1 cellular context compared by ENCODE assay signal in the genomic region with DNA sequence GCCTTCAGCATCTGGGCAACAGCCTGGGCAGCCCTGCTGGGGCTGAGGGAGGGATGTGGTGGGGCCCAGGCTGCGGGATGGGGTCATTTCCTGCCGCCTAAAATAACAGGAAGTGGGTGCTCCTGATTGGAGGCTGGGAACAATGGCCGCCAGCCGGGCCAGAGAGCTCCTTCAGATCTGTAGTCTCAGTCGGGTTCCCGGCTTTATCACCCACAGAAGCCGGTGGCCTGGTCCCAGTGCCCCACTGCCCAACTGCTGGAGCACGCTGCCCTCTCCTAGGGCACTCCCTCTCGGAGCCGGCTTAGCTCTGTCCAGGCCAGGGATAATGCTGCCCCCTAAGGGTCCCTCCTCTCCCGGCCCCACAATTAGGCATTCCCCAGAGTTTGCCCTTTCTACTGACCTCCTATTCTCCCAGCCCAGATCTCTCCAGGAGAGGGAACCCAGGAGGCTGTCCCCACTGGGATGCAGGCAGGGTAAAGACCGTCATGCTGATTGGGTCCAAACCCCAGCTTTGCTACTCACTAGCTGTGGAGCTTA.
A peak's percentile ranks its signal among the peaks of the same experiment; 100 is the strongest.
TF ChIP-seq lines count a peak whose summit lies in the region.

No MANE protein-coding gene starts in this region.

TF ChIP-seq in K562, 482 proteins besides CTCF, POLR2A, EP300 and RAD21 (continued from another document and continues in another):
- TF ChIP-seq, protein P1, sequence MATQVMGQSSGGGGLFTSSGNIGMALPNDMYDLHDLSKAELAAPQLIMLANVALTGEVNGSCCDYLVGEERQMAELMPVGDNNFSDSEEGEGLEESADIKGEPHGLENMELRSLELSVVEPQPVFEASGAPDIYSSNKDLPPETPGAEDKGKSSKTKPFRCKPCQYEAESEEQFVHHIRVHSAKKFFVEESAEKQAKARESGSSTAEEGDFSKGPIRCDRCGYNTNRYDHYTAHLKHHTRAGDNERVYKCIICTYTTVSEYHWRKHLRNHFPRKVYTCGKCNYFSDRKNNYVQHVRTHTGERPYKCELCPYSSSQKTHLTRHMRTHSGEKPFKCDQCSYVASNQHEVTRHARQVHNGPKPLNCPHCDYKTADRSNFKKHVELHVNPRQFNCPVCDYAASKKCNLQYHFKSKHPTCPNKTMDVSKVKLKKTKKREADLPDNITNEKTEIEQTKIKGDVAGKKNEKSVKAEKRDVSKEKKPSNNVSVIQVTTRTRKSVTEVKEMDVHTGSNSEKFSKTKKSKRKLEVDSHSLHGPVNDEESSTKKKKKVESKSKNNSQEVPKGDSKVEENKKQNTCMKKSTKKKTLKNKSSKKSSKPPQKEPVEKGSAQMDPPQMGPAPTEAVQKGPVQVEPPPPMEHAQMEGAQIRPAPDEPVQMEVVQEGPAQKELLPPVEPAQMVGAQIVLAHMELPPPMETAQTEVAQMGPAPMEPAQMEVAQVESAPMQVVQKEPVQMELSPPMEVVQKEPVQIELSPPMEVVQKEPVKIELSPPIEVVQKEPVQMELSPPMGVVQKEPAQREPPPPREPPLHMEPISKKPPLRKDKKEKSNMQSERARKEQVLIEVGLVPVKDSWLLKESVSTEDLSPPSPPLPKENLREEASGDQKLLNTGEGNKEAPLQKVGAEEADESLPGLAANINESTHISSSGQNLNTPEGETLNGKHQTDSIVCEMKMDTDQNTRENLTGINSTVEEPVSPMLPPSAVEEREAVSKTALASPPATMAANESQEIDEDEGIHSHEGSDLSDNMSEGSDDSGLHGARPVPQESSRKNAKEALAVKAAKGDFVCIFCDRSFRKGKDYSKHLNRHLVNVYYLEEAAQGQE (CRISPR knock-in tag; IDR thresholded peaks at IDR 0.05; ENCODE audit: low read depth), result no peak
- peak; percentile 83 for TF ChIP-seq KDM5B (IDR thresholded peaks at IDR 0.05; ENCODE audit: insufficient replicate concordance, low read depth, low read length)
- TF ChIP-seq PML (IDR thresholded peaks at IDR 0.05; ENCODE audit: low read length), result peak; percentile 14
- TF ChIP-seq, protein P2, sequence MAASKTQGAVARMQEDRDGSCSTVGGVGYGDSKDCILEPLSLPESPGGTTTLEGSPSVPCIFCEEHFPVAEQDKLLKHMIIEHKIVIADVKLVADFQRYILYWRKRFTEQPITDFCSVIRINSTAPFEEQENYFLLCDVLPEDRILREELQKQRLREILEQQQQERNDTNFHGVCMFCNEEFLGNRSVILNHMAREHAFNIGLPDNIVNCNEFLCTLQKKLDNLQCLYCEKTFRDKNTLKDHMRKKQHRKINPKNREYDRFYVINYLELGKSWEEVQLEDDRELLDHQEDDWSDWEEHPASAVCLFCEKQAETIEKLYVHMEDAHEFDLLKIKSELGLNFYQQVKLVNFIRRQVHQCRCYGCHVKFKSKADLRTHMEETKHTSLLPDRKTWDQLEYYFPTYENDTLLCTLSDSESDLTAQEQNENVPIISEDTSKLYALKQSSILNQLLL (CRISPR knock-in tag; IDR thresholded peaks at IDR 0.05; ENCODE audit: borderline replicate concordance), result no peak
- no peak for TF ChIP-seq NR4A1 (CRISPR knock-in tag; IDR thresholded peaks at IDR 0.05)
- TF ChIP-seq NR4A1 (tag; IDR thresholded peaks at IDR 0.05), result peak; percentile 78
- TF ChIP-seq MBD2 (IDR thresholded peaks at IDR 0.05; ENCODE audit: borderline replicate concordance, low read depth), result no peak
- TF ChIP-seq EHMT2 (IDR thresholded peaks at IDR 0.05), result no peak
- TF ChIP-seq, protein P3, sequence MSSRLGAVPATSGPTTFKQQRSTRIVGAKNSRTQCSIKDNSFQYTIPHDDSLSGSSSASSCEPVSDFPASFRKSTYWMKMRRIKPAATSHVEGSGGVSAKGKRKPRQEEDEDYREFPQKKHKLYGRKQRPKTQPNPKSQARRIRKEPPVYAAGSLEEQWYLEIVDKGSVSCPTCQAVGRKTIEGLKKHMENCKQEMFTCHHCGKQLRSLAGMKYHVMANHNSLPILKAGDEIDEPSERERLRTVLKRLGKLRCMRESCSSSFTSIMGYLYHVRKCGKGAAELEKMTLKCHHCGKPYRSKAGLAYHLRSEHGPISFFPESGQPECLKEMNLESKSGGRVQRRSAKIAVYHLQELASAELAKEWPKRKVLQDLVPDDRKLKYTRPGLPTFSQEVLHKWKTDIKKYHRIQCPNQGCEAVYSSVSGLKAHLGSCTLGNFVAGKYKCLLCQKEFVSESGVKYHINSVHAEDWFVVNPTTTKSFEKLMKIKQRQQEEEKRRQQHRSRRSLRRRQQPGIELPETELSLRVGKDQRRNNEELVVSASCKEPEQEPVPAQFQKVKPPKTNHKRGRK (tag; IDR thresholded peaks at IDR 0.05), result no peak
- TF ChIP-seq, protein P4, sequence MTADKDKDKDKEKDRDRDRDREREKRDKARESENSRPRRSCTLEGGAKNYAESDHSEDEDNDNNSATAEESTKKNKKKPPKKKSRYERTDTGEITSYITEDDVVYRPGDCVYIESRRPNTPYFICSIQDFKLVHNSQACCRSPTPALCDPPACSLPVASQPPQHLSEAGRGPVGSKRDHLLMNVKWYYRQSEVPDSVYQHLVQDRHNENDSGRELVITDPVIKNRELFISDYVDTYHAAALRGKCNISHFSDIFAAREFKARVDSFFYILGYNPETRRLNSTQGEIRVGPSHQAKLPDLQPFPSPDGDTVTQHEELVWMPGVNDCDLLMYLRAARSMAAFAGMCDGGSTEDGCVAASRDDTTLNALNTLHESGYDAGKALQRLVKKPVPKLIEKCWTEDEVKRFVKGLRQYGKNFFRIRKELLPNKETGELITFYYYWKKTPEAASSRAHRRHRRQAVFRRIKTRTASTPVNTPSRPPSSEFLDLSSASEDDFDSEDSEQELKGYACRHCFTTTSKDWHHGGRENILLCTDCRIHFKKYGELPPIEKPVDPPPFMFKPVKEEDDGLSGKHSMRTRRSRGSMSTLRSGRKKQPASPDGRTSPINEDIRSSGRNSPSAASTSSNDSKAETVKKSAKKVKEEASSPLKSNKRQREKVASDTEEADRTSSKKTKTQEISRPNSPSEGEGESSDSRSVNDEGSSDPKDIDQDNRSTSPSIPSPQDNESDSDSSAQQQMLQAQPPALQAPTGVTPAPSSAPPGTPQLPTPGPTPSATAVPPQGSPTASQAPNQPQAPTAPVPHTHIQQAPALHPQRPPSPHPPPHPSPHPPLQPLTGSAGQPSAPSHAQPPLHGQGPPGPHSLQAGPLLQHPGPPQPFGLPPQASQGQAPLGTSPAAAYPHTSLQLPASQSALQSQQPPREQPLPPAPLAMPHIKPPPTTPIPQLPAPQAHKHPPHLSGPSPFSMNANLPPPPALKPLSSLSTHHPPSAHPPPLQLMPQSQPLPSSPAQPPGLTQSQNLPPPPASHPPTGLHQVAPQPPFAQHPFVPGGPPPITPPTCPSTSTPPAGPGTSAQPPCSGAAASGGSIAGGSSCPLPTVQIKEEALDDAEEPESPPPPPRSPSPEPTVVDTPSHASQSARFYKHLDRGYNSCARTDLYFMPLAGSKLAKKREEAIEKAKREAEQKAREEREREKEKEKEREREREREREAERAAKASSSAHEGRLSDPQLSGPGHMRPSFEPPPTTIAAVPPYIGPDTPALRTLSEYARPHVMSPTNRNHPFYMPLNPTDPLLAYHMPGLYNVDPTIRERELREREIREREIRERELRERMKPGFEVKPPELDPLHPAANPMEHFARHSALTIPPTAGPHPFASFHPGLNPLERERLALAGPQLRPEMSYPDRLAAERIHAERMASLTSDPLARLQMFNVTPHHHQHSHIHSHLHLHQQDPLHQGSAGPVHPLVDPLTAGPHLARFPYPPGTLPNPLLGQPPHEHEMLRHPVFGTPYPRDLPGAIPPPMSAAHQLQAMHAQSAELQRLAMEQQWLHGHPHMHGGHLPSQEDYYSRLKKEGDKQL (CRISPR knock-in tag; IDR thresholded peaks at IDR 0.05; ENCODE audit: borderline replicate concordance), result no peak
- no peak for TF ChIP-seq CC2D1A (IDR thresholded peaks at IDR 0.05)
- TF ChIP-seq RFX7 (CRISPR knock-in tag; IDR thresholded peaks at IDR 0.05), result no peak
- TF ChIP-seq, protein P5, sequence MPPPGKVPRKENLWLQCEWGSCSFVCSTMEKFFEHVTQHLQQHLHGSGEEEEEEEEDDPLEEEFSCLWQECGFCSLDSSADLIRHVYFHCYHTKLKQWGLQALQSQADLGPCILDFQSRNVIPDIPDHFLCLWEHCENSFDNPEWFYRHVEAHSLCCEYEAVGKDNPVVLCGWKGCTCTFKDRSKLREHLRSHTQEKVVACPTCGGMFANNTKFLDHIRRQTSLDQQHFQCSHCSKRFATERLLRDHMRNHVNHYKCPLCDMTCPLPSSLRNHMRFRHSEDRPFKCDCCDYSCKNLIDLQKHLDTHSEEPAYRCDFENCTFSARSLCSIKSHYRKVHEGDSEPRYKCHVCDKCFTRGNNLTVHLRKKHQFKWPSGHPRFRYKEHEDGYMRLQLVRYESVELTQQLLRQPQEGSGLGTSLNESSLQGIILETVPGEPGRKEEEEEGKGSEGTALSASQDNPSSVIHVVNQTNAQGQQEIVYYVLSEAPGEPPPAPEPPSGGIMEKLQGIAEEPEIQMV (tag; conservative IDR thresholded peaks at IDR 0.05; ENCODE audit: low read depth), result no peak
- no peak for TF ChIP-seq ZBED1 (IDR thresholded peaks at IDR 0.05)
- TF ChIP-seq SMAD3 (CRISPR knock-in tag; conservative IDR thresholded peaks at IDR 0.05), result 0 out of 2 replicates have a peak, but pooled peaks have one; percentile 54
- TF ChIP-seq ATF7 (IDR thresholded peaks at IDR 0.05), result peak; percentile 80
- TF ChIP-seq HNRNPUL1 (IDR thresholded peaks at IDR 0.05; ENCODE audit: low read length), result no peak
- no peak for TF ChIP-seq BMI1 (IDR thresholded peaks at IDR 0.05; ENCODE audit: low read length)
- peak; percentile 64 for TF ChIP-seq CREM (IDR thresholded peaks at IDR 0.05; ENCODE audit: low read depth)
- TF ChIP-seq, protein P6, sequence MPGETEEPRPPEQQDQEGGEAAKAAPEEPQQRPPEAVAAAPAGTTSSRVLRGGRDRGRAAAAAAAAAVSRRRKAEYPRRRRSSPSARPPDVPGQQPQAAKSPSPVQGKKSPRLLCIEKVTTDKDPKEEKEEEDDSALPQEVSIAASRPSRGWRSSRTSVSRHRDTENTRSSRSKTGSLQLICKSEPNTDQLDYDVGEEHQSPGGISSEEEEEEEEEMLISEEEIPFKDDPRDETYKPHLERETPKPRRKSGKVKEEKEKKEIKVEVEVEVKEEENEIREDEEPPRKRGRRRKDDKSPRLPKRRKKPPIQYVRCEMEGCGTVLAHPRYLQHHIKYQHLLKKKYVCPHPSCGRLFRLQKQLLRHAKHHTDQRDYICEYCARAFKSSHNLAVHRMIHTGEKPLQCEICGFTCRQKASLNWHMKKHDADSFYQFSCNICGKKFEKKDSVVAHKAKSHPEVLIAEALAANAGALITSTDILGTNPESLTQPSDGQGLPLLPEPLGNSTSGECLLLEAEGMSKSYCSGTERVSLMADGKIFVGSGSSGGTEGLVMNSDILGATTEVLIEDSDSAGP (CRISPR knock-in tag; IDR thresholded peaks at IDR 0.05), result no peak
- no peak for TF ChIP-seq HNRNPH1 (optimal IDR thresholded peaks at IDR 0.05; ENCODE audit: low read depth, low read length)
- TF ChIP-seq CHD2 (IDR thresholded peaks at IDR 0.05; ENCODE audit: low read depth, low read length), result no peak
- no peak for TF ChIP-seq ZNF174 (CRISPR knock-in tag; IDR thresholded peaks at IDR 0.05)
- TF ChIP-seq HLTF (IDR thresholded peaks at IDR 0.05), result no peak
- no peak for TF ChIP-seq ZKSCAN1 (IDR thresholded peaks at IDR 0.05; ENCODE audit: low read depth, low read length)
- no peak for TF ChIP-seq TCF7L2 (IDR thresholded peaks at IDR 0.05; ENCODE audit: low read depth, low read length)
- TF ChIP-seq MEF2D (tag; conservative IDR thresholded peaks at IDR 0.05; ENCODE audit: low read depth), result peak; percentile 51; the same call in 1 of the 2 replicates
- TF ChIP-seq PYGO2 (tag; IDR thresholded peaks at IDR 0.05), result no peak
- TF ChIP-seq, protein P7, sequence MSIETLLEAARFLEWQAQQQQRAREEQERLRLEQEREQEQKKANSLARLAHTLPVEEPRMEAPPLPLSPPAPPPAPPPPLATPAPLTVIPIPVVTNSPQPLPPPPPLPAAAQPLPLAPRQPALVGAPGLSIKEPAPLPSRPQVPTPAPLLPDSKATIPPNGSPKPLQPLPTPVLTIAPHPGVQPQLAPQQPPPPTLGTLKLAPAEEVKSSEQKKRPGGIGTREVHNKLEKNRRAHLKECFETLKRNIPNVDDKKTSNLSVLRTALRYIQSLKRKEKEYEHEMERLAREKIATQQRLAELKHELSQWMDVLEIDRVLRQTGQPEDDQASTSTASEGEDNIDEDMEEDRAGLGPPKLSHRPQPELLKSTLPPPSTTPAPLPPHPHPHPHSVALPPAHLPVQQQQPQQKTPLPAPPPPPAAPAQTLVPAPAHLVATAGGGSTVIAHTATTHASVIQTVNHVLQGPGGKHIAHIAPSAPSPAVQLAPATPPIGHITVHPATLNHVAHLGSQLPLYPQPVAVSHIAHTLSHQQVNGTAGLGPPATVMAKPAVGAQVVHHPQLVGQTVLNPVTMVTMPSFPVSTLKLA (conservative IDR thresholded peaks at IDR 0.05), result no peak; a peak in 1 of 4 replicates
- TF ChIP-seq, protein P8, sequence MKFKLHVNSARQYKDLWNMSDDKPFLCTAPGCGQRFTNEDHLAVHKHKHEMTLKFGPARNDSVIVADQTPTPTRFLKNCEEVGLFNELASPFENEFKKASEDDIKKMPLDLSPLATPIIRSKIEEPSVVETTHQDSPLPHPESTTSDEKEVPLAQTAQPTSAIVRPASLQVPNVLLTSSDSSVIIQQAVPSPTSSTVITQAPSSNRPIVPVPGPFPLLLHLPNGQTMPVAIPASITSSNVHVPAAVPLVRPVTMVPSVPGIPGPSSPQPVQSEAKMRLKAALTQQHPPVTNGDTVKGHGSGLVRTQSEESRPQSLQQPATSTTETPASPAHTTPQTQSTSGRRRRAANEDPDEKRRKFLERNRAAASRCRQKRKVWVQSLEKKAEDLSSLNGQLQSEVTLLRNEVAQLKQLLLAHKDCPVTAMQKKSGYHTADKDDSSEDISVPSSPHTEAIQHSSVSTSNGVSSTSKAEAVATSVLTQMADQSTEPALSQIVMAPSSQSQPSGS (CRISPR knock-in tag; IDR thresholded peaks at IDR 0.05), result no peak
- TF ChIP-seq, protein P9, sequence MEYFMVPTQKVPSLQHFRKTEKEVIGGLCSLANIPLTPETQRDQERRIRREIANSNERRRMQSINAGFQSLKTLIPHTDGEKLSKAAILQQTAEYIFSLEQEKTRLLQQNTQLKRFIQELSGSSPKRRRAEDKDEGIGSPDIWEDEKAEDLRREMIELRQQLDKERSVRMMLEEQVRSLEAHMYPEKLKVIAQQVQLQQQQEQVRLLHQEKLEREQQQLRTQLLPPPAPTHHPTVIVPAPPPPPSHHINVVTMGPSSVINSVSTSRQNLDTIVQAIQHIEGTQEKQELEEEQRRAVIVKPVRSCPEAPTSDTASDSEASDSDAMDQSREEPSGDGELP (CRISPR knock-in tag; IDR thresholded peaks at IDR 0.05; ENCODE audit: borderline replicate concordance), result peak; percentile 60; the same call in 1 of the 2 replicates
- TF ChIP-seq ZFP1 (CRISPR knock-in tag; IDR thresholded peaks at IDR 0.05), result no peak
- no peak for TF ChIP-seq CCAR2 (IDR thresholded peaks at IDR 0.05; ENCODE audit: low read depth, low read length)
- peak; percentile 66 for TF ChIP-seq C11orf30 (IDR thresholded peaks at IDR 0.05; ENCODE audit: low read depth)
- TF ChIP-seq SRSF3 (IDR thresholded peaks at IDR 0.05; ENCODE audit: insufficient read depth, low read length), result no peak
- no peak for TF ChIP-seq HSF4 (CRISPR knock-in tag; IDR thresholded peaks at IDR 0.05; ENCODE audit: borderline replicate concordance)
